In genomic region chr11:105933666-105934065, GRCh38 we compare ENCODE assay signal across 2 cellular contexts.
TF ChIP-seq lines count a peak whose summit lies in the region.

No MANE protein-coding gene starts in this region.

TF ChIP-seq in GM23338, 12 proteins besides CTCF, POLR2A, EP300 and RAD21:
- no peak for TF ChIP-seq ZNF331 (CRISPR knock-in tag; IDR thresholded peaks at IDR 0.05; ENCODE audit: low read depth)
- TF ChIP-seq JUNB (IDR thresholded peaks at IDR 0.05; ENCODE audit: unreplicated experiment), result no peak
- TF ChIP-seq ZNF462 (CRISPR knock-in tag; IDR thresholded peaks at IDR 0.05), result no peak
- no peak for TF ChIP-seq NANOG (IDR thresholded peaks at IDR 0.05; ENCODE audit: borderline replicate concordance)
- no peak for TF ChIP-seq ETS1 (IDR thresholded peaks at IDR 0.05)
- TF ChIP-seq ZNF114 (CRISPR knock-in tag; IDR thresholded peaks at IDR 0.05), result no peak
- TF ChIP-seq REST (IDR thresholded peaks at IDR 0.05; ENCODE audit: unreplicated experiment), result no peak
- TF ChIP-seq POLR2AphosphoS5 (IDR thresholded peaks at IDR 0.05; ENCODE audit: low read depth), result no peak
- no peak for TF ChIP-seq EZH2 (IDR thresholded peaks at IDR 0.05; ENCODE audit: low read depth, unreplicated experiment)
- TF ChIP-seq CREB1 (CRISPR knock-in tag; IDR thresholded peaks at IDR 0.05; ENCODE audit: low read depth), result no peak
- no peak for TF ChIP-seq STAT1 (IDR thresholded peaks at IDR 0.05; ENCODE audit: unreplicated experiment)
- TF ChIP-seq EZH2phosphoT487 (IDR thresholded peaks at IDR 0.05; ENCODE audit: unreplicated experiment), result no peak

TF ChIP-seq in IMR-90, 13 proteins besides CTCF, POLR2A, EP300 and RAD21:
- TF ChIP-seq CHD1 (IDR thresholded peaks at IDR 0.05; ENCODE audit: low read depth, low read length) (no peak), BHLHE40 (IDR thresholded peaks at IDR 0.05; ENCODE audit: low read depth, low read length) (no peak), MXI1 (IDR thresholded peaks at IDR 0.05; ENCODE audit: borderline replicate concordance, low read depth, low read length) (no peak), FOS (IDR thresholded peaks at IDR 0.05; ENCODE audit: low read depth, low read length) (no peak), ELK1 (IDR thresholded peaks at IDR 0.05; ENCODE audit: borderline replicate concordance, low read depth, low read length) (no peak), MAZ (IDR thresholded peaks at IDR 0.05; ENCODE audit: borderline replicate concordance, low read depth, low read length) (no peak), RFX5 (IDR thresholded peaks at IDR 0.05; ENCODE audit: low read depth, low read length) (no peak), SMC3 (IDR thresholded peaks at IDR 0.05; ENCODE audit: low read depth, low read length) (no peak), RCOR1 (IDR thresholded peaks at IDR 0.05; ENCODE audit: insufficient replicate concordance, low read length) (no peak), MAFK (IDR thresholded peaks at IDR 0.05; ENCODE audit: low read depth, low read length) (no peak), USF2 (IDR thresholded peaks at IDR 0.05; ENCODE audit: low read depth, low read length) (no peak), NFE2L2 (IDR thresholded peaks at IDR 0.05; ENCODE audit: low read depth, low read length) (no peak), CEBPB (IDR thresholded peaks at IDR 0.05; ENCODE audit: low read depth, low read length) (no peak)
